8 cellular contexts compared by ENCODE assay signal in genomic region chr9:32524558-32525461, GRCh38. TPM values are rescaled to one million over a fixed set of nuclear protein-coding genes. Genes with fewer than 3 reads are reported as not detected.
DNase-seq lines count a peak whose midpoint lies in the region; ATAC-seq and TF ChIP-seq lines count a peak whose summit lies in the region.

No MANE protein-coding gene starts in this region.

- no peak for TF ChIP-seq RAD21 in HCT116 (IDR thresholded peaks at IDR 0.05; ENCODE audit: low read depth)

- H3K9me3 ChIP-seq in CD8-positive, alpha-beta memory T cell (ENCODE audit: low read length), result no peaks in the 10 kb centered on the region
- H3K9me3 ChIP-seq in HCT116 (ENCODE audit: control insufficient read depth in 1 of 2, insufficient read depth in 1 of 2, low read depth in 1 of 2, low read length in 2 of 2) (no peaks in the 10 kb centered on the region), OCI-LY1 (ENCODE audit: low read length) (peaks cover 4% of the 10 kb centered on the region), muscle layer of colon (ENCODE audit: low read length) (no peaks in the 10 kb centered on the region)

- no peaks in the 10 kb centered on the region for H3K27me3 ChIP-seq in CD8-positive, alpha-beta memory T cell (ENCODE audit: insufficient read depth, low read length, poor library complexity, severe bottlenecking)
- H3K27me3 ChIP-seq in HCT116 (ENCODE audit: insufficient read depth, low read length) (no peaks in the 10 kb centered on the region), OCI-LY1 (ENCODE audit: insufficient read depth, low read length) (no peaks in the 10 kb centered on the region), muscle layer of colon (ENCODE audit: control insufficient read depth in 1 of 2, insufficient read depth in 2 of 2, low read length in 2 of 2) (no peaks in the 10 kb centered on the region)

- TF ChIP-seq CTCF in HCT116 (IDR thresholded peaks at IDR 0.05 in 2 of 3, conservative IDR thresholded peaks at IDR 0.05 in 1 of 3; ENCODE audit: borderline replicate concordance in 1 of 3, insufficient read depth in 1 of 3, low read depth in 2 of 3, low read length in 2 of 3), result no peak
- TF ChIP-seq CTCF in OCI-LY1 (IDR thresholded peaks at IDR 0.05; ENCODE audit: low read length), result no peak

- no peaks in the 10 kb centered on the region for H3F3A ChIP-seq in OCI-LY1 (ENCODE audit: insufficient read depth, low read length)

- TF ChIP-seq POLR2A in HCT116 (IDR thresholded peaks at IDR 0.05; ENCODE audit: borderline replicate concordance, extremely low read depth, insufficient read depth, insufficient read length), result no peak

- H3K36me3 ChIP-seq in CD8-positive, alpha-beta memory T cell (ENCODE audit: insufficient read depth, low read length), result no peaks in the 10 kb centered on the region
- H3K36me3 ChIP-seq in HCT116 (ENCODE audit: control insufficient read depth in 1 of 2, insufficient read depth in 2 of 2, low read length in 2 of 2) (no peaks in the 10 kb centered on the region), OCI-LY1 (ENCODE audit: insufficient read depth, low read length) (no peaks in the 10 kb centered on the region), muscle layer of colon (ENCODE audit: insufficient read depth, low read length) (no peaks in the 10 kb centered on the region)

- H2AFZ ChIP-seq in HCT116 (ENCODE audit: low read depth, low read length, poor library complexity, severe bottlenecking), result peak overlapping the region; percentile 82
- H2AFZ ChIP-seq in OCI-LY1 (ENCODE audit: low read length), result no peak overlapping the region

- H3K4me1 Mint-ChIP-seq in CD8-positive, alpha-beta memory T cell, result peaks cover 57 to 66% (median 65%) of the 10 kb centered on the region in 3 donors
- H3K4me1 Mint-ChIP-seq in dendritic cell treated with granulocyte-macrophage colony-stimulating factor and Interleukin-4, amounts not matched to agents 40 ng/mL and 50 ng/mL, for 4 days (ENCODE audit: low read depth), result peaks cover 25% of the 10 kb centered on the region

- peak overlapping the region; percentile 78 to 99 (median 96) for H3K27ac Mint-ChIP-seq in CD8-positive, alpha-beta memory T cell
- H3K27ac Mint-ChIP-seq in dendritic cell treated with granulocyte-macrophage colony-stimulating factor and Interleukin-4, amounts not matched to agents 40 ng/mL and 50 ng/mL, for 4 days, result peak overlapping the region; percentile 90

- no peaks in the 10 kb centered on the region for H3K27me3 Mint-ChIP-seq in CD8-positive, alpha-beta memory T cell
- H3K27me3 Mint-ChIP-seq in dendritic cell treated with granulocyte-macrophage colony-stimulating factor and Interleukin-4, amounts not matched to agents 40 ng/mL and 50 ng/mL, for 4 days, result no peaks in the 10 kb centered on the region

- H3K9ac ChIP-seq in HCT116 (ENCODE audit: low read length) (peak overlapping the region; percentile 78), OCI-LY1 (ENCODE audit: low read length) (peak overlapping the region; percentile 73; the same call in 1 of the 2 replicates), muscle layer of colon (ENCODE audit: low read length) (peak overlapping the region; percentile 76)

- intact Hi-C loops in HCT116 (cut with micrococcal nuclease), result no loop called here
- intact Hi-C loops in dendritic cell treated with granulocyte-macrophage colony-stimulating factor and Interleukin-4, amounts not matched to agents 40 ng/mL and 50 ng/mL, for 4 days (cut with micrococcal nuclease), result loop anchor here (5.0 kb wide), 1 partner anchor 47 kb away; the partner anchor contains the start of gene NDUFB6

- H3K27ac ChIP-seq in CD8-positive, alpha-beta memory T cell (ENCODE audit: low read depth, low read length), result peak overlapping the region; percentile 71
- H3K27ac ChIP-seq in HCT116 (ENCODE audit: low read depth, low read length), result peak overlapping the region; percentile 76
- no peak overlapping the region for H3K27ac ChIP-seq in OCI-LY1 (ENCODE audit: low read depth, low read length, poor library complexity, severe bottlenecking)
- H3K27ac ChIP-seq in muscle layer of colon (ENCODE audit: low read depth, low read length), result peak overlapping the region; percentile 87

- POLR2A ChIA-PET in CD8-positive, alpha-beta memory T cell (lab: Charles Lee), result interaction anchor here (1.0 to 2.1 kb wide), 4 partner anchors 26 to 146 kb away, joined by 3 to 19 read pairs (median 4); partner anchors contain the start of gene ACO1
- POLR2A ChIA-PET in HCT116 (lab: Charles Lee), result no interaction called here

- ATAC-seq in HCT116 (peak; percentile 52), GM18861 (IDR thresholded peaks at IDR 0.05; ENCODE audit: unreplicated experiment) (no peak)

- no peaks in the 10 kb centered on the region for H4K20me1 ChIP-seq in HCT116 (ENCODE audit: insufficient read depth)
- H4K20me1 ChIP-seq in OCI-LY1 (ENCODE audit: insufficient read depth, low read length), result no peaks in the 10 kb centered on the region

- peaks cover 0 to 27% (median 6%) of the 10 kb centered on the region in 3 donors for H3K36me3 Mint-ChIP-seq in CD8-positive, alpha-beta memory T cell
- H3K36me3 Mint-ChIP-seq in dendritic cell treated with granulocyte-macrophage colony-stimulating factor and Interleukin-4, amounts not matched to agents 40 ng/mL and 50 ng/mL, for 4 days (ENCODE audit: low read depth), result peaks cover 25% of the 10 kb centered on the region

- no peaks in the 10 kb centered on the region for H3K9me2 ChIP-seq in HCT116 (ENCODE audit: insufficient read depth)
- no peaks in the 10 kb centered on the region for H3K9me2 ChIP-seq in OCI-LY1 (ENCODE audit: low read depth, low read length)

- no peaks in the 10 kb centered on the region for H3K9me3 Mint-ChIP-seq in CD8-positive, alpha-beta memory T cell
- H3K9me3 Mint-ChIP-seq in dendritic cell treated with granulocyte-macrophage colony-stimulating factor and Interleukin-4, amounts not matched to agents 40 ng/mL and 50 ng/mL, for 4 days, result no peaks in the 10 kb centered on the region

- H3K4me3 Mint-ChIP-seq in CD8-positive, alpha-beta memory T cell, result peak overlapping the region; percentile 86 to 98 (median 98)
- peak overlapping the region; percentile 78 for H3K4me3 Mint-ChIP-seq in dendritic cell treated with granulocyte-macrophage colony-stimulating factor and Interleukin-4, amounts not matched to agents 40 ng/mL and 50 ng/mL, for 4 days

- peak overlapping the region; percentile 90 for H3K4me3 ChIP-seq in CD8-positive, alpha-beta memory T cell (ENCODE audit: low read length)
- H3K4me3 ChIP-seq in HCT116 (replicated peaks in 1 of 2; ENCODE audit: low read depth in 1 of 2, low read length in 2 of 2) (peak overlapping the region; percentile 76 to 81), OCI-LY1 (ENCODE audit: low read depth, low read length, poor library complexity, severe bottlenecking) (peak overlapping the region; percentile 65), muscle layer of colon (ENCODE audit: low read depth in 1 of 2, low read length in 2 of 2) (peak overlapping the region; percentile 79 to 84)

- H3K79me2 ChIP-seq in HCT116 (ENCODE audit: insufficient read depth, low read length) (peaks cover 21% of the 10 kb centered on the region), OCI-LY1 (ENCODE audit: insufficient read depth, low read length) (no peaks in the 10 kb centered on the region)

- BruUV-seq in HCT116 (replicated peaks; lab: Mats Ljungman, UMichigan), result no TSS peak

- RAD21 ChIA-PET in HCT116 (lab: Charles Lee; ENCODE audit: low non-redundant PET in 1 of 2, low total read pairs in 2 of 2, uncharacterized antibody in 2 of 2, unreplicated experiment in 2 of 2), result interaction anchor here in 1 of 2 experiments (1.5 kb wide), 1 partner anchor 140 kb away, joined by 4 read pairs; the partner anchor contains the start of gene ACO1

- CTCF ChIA-PET in CD8-positive, alpha-beta memory T cell (lab: Charles Lee), result interaction anchor here (1.2 to 4.4 kb wide), 10 partner anchors 13 to 146 kb away, joined by 3 to 49 read pairs (median 6); partner anchors contain the start of genes ACO1, NDUFB6, SMIM27 and TOPORS
- CTCF ChIA-PET in HCT116 (lab: Charles Lee), result interaction anchor here (1.9 to 3.3 kb wide), 2 partner anchors 47 to 145 kb away, joined by 6 to 62 read pairs; no protein-coding TSS in a partner anchor

- peak in 3 of 5 donors; percentile 5 to 14 (median 14) for DNase-seq in CD8-positive, alpha-beta memory T cell
- DNase-seq in HCT116 (ENCODE audit: low read depth, low spot score), result no peak
- no peak for DNase-seq in hippocampal formation (lab: John Stamatoyannopoulos, UW)
- DNase-seq in NCI-H1694 (lab: John Stamatoyannopoulos, UW), result no peak

- H3K4me1 ChIP-seq in CD8-positive, alpha-beta memory T cell (ENCODE audit: insufficient read depth, low read length), result peaks cover 28% of the 10 kb centered on the region
- H3K4me1 ChIP-seq in HCT116 (ENCODE audit: control insufficient read depth in 1 of 2, insufficient read depth in 2 of 2, low read length in 2 of 2) (peaks cover 11 to 25% of the 10 kb centered on the region in 2 experiments; a peak in 3 of 4 replicates), OCI-LY1 (ENCODE audit: insufficient read depth, low read length, severe bottlenecking) (peaks cover 17% of the 10 kb centered on the region), muscle layer of colon (ENCODE audit: insufficient read depth, low read length) (peaks cover 24% of the 10 kb centered on the region)

- H3K4me2 ChIP-seq in HCT116 (ENCODE audit: low read length) (peak overlapping the region; percentile 97), OCI-LY1 (ENCODE audit: low read length) (peak overlapping the region; percentile 94)

TF ChIP-seq in HCT116, 20 proteins besides CTCF, POLR2A, EP300 and RAD21 (continues in another document):
- TF ChIP-seq SIN3A (IDR thresholded peaks at IDR 0.05; ENCODE audit: low read depth) (no peak), EZH2phosphoT487 (IDR thresholded peaks at IDR 0.05; ENCODE audit: borderline replicate concordance) (no peak)
- TF ChIP-seq, protein P1, sequence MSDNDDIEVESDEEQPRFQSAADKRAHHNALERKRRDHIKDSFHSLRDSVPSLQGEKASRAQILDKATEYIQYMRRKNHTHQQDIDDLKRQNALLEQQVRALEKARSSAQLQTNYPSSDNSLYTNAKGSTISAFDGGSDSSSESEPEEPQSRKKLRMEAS (IDR thresholded peaks at IDR 0.05), result no peak; the same call in 1 of the 2 replicates

RNA-seq across cellular contexts. Expression of gene RIGI, which starts 1.2 kb away (rescaled TPM):
- total RNA-seq in CD8-positive, alpha-beta memory T cell, result 1 to 10 TPM; 5.9 to 6.5 TPM
- polyA plus RNA-seq in CD8-positive, alpha-beta memory T cell, result 20.0 TPM
- total RNA-seq in HCT116 (2021; ENCODE audit: unreplicated experiment), result 5.5 TPM
- polyA plus RNA-seq in HCT116 (2012), result 2.3 and 2.7 TPM in 2 replicates

RNA-seq across cellular contexts. Expression of gene SMIM27, which starts 27.3 kb away (rescaled TPM):
- total RNA-seq in CD8-positive, alpha-beta memory T cell, result 10 to 100 TPM; 16.3 to 18.1 TPM
- 99.8 TPM for polyA plus RNA-seq in CD8-positive, alpha-beta memory T cell
- 8.1 TPM for total RNA-seq in HCT116 (2021; ENCODE audit: unreplicated experiment)
- polyA plus RNA-seq in HCT116 (2012), result 16.2 and 21.9 TPM in 2 replicates

RNA-seq across cellular contexts. Expression of gene TOPORS, which starts 27.6 kb away (rescaled TPM):
- total RNA-seq in CD8-positive, alpha-beta memory T cell, result 10 to 100 TPM; 18.7 to 20.4 TPM
- polyA plus RNA-seq in CD8-positive, alpha-beta memory T cell, result 26.1 TPM
- 12.7 TPM for total RNA-seq in HCT116 (2021; ENCODE audit: unreplicated experiment)
- polyA plus RNA-seq in HCT116 (2012), result 5.4 and 6.8 TPM in 2 replicates

RNA-seq across cellular contexts. Expression of gene NDUFB6, which starts 48.1 kb away (rescaled TPM):
- 10 to 100 TPM; 52.3 to 65.6 TPM for total RNA-seq in CD8-positive, alpha-beta memory T cell
- 68.4 TPM for polyA plus RNA-seq in CD8-positive, alpha-beta memory T cell
- total RNA-seq in HCT116 (2021; ENCODE audit: unreplicated experiment), result 68.9 TPM
- 35.7 and 50.5 TPM in 2 replicates for polyA plus RNA-seq in HCT116 (2012)

Comparison
In these comparisons a context has a peak if more than half of its experiments do, and no peak if none do; other contexts are left out.
1. DNase-seq: peak in CD8-positive, alpha-beta memory T cell (3 of 5); none in HCT116 (single experiment), hippocampal formation (0 of 2) and NCI-H1694 (single experiment).
2. Peak in every context shown above with its lines, with median percentiles within 50 percentile points of each other: H3K4me3 ChIP-seq and H3K9ac ChIP-seq.